In genomic region chr6:11732036-11732545, GRCh38 we compare ENCODE assay signal across 8 cellular contexts. TPM values are rescaled to one million over a fixed set of nuclear protein-coding genes. Genes with fewer than 3 reads are reported as not detected.
DNase-seq lines count a peak whose midpoint lies in the region; ATAC-seq lines count a peak whose summit lies in the region.

No MANE protein-coding gene starts in this region.

- H2BK120ac ChIP-seq in trophoblast cell (ENCODE audit: insufficient read depth, low read length, poor library complexity), result no peak overlapping the region

- peak; percentile 97 for DNase-seq in SIG-M5 (lab: John Stamatoyannopoulos, UW)
- peak; percentile 46 to 54 for DNase-seq in trophoblast cell
- DNase-seq in NCI-H187 (lab: John Stamatoyannopoulos, UW), result no peak
- no peak for DNase-seq in NCI-H1105 treated with DMSO at 0.1 percent for 48 hours (lab: John Stamatoyannopoulos, UW)
- no peak for DNase-seq in NCI-H146 treated with DMSO at 0.1 percent for 48 hours (lab: John Stamatoyannopoulos, UW; ENCODE audit: unreplicated experiment)

- no peak overlapping the region for H2AFZ ChIP-seq in trophoblast cell (ENCODE audit: insufficient read depth, low read length, poor library complexity)

- no peak overlapping the region for H2AK5ac ChIP-seq in trophoblast cell (ENCODE audit: low read length)

- H3K27me3 ChIP-seq in trophoblast cell (ENCODE audit: insufficient read depth, low read length), result no peaks in the 10 kb centered on the region

- WGBS in trophoblast cell (ENCODE audit: extremely low coverage, insufficient coverage, insufficient read length), result no CpG with 5 or more reads among the region's 11 CpGs

- no peak overlapping the region for H3K23ac ChIP-seq in trophoblast cell (ENCODE audit: low read length)

- H3K9me3 ChIP-seq in trophoblast cell (ENCODE audit: insufficient read depth, low read depth, low read length), result peaks cover 4% of the 10 kb centered on the region

- no peak overlapping the region for H2BK5ac ChIP-seq in trophoblast cell (ENCODE audit: low read depth, low read length, poor library complexity)

- H4K91ac ChIP-seq in trophoblast cell (ENCODE audit: low read depth, low read length), result no peak overlapping the region

- H3K79me2 ChIP-seq in trophoblast cell (ENCODE audit: control insufficient read depth, insufficient read depth, low read length, poor library complexity), result no peaks in the 10 kb centered on the region

- no peak overlapping the region for H3K14ac ChIP-seq in trophoblast cell (ENCODE audit: low read length)

- no peak overlapping the region for H4K8ac ChIP-seq in trophoblast cell (ENCODE audit: low read depth, low read length)

- H3K4me1 ChIP-seq in trophoblast cell (ENCODE audit: control insufficient read depth in 1 of 2, insufficient read depth in 2 of 2, low read length in 2 of 2), result no peaks in the 10 kb centered on the region

- H3K4me2 ChIP-seq in trophoblast cell (ENCODE audit: low read length), result no peak overlapping the region

- H3K4ac ChIP-seq in trophoblast cell (ENCODE audit: low read depth, low read length), result no peak overlapping the region

- no peak overlapping the region for H3K4me3 ChIP-seq in trophoblast cell (ENCODE audit: low read depth, low read length)

- no peaks in the 10 kb centered on the region for H3K36me3 ChIP-seq in trophoblast cell (ENCODE audit: control insufficient read depth in 1 of 2, insufficient read depth in 2 of 2, low read length in 2 of 2)

- no peak overlapping the region for H4K12ac ChIP-seq in trophoblast cell (ENCODE audit: low read depth, low read length)

- peak; percentile 71 for ATAC-seq in GM18858 (IDR thresholded peaks at IDR 0.05; ENCODE audit: unreplicated experiment)
- peak; percentile 50 for ATAC-seq in HG02840 (IDR thresholded peaks at IDR 0.05; ENCODE audit: low FRiP score, unreplicated experiment)

- H3K27ac ChIP-seq in cingulate gyrus (ENCODE audit: low read depth, low read length) (peak overlapping the region; percentile 47), trophoblast cell (ENCODE audit: low read depth, low read length) (no peak overlapping the region)

- no peak overlapping the region for H3K18ac ChIP-seq in trophoblast cell (ENCODE audit: low read length)

- H3K79me1 ChIP-seq in trophoblast cell (ENCODE audit: low read length), result no peaks in the 10 kb centered on the region

- H2BK12ac ChIP-seq in trophoblast cell (ENCODE audit: low read length), result no peak overlapping the region

- H3K9ac ChIP-seq in trophoblast cell (ENCODE audit: low read length), result no peak overlapping the region

RNA-seq across cellular contexts. Expression of gene ADTRP, which starts 46.5 kb away (rescaled TPM):
- polyA plus RNA-seq in trophoblast cell (2013), result 1.7 and 2.0 TPM in 2 replicates

Comparison
In these comparisons a context has a peak if more than half of its experiments do, and no peak if none do; other contexts are left out.
1. DNase-seq: peak in SIG-M5 (single experiment) and trophoblast cell (2 of 2); none in NCI-H187 (0 of 2), NCI-H1105 treated with DMSO at 0.1 percent for 48 hours (single experiment) and NCI-H146 treated with DMSO at 0.1 percent for 48 hours (single experiment).